ENCODE assay signal across 12 cellular contexts in genomic region chr4:123651127-123651526, GRCh38.
DNase-seq lines count a peak whose midpoint lies in the region; ATAC-seq and TF ChIP-seq lines count a peak whose summit lies in the region.
"Had no signal": no experiment of that assay in that cellular context is flagged by ENCODE, and none has a peak within 500 bp of the region (broad histone marks: within the 10 kb centered on the region; RNA-seq: fewer than 3 reads in every experiment).

No MANE protein-coding gene starts in this region.

- H2BK15ac ChIP-seq in IMR-90 (ENCODE audit: low read depth, low read length) = no peak overlapping the region

- H3K36me3 Mint-ChIP-seq in activated CD8-positive, alpha-beta memory T cell treated with anti-CD3 and anti-CD28 coated beads, Interleukin-2, amount 10 ng/mL, durations not matched to agents 7 days and 5 days = peaks cover 6% of the 10 kb centered on the region

- no peak for TF ChIP-seq EP300 in stomach (IDR thresholded peaks at IDR 0.05)

- 0 out of 2 replicates have a peak overlapping the region, but pooled peaks have one; percentile 5 for H3K4ac ChIP-seq in IMR-90 (ENCODE audit: low read depth, low read length)

- CTCF ChIA-PET in IMR-90 (lab: Yijun Ruan, JAX) = interaction anchor here (1.1 kb wide), 1 partner anchor 9 kb away, joined by 3 read pairs; no protein-coding TSS in a partner anchor
- CTCF ChIA-PET in activated CD8-positive, alpha-beta memory T cell treated with anti-CD3 and anti-CD28 coated beads, Interleukin-2, amount 10 ng/mL, durations not matched to agents 7 days and 5 days (lab: Charles Lee) = interaction anchor here (0.9 kb wide), 1 partner anchor 10 kb away, joined by 3 read pairs; no protein-coding TSS in a partner anchor

- POLR2A ChIA-PET in IMR-90 (lab: Charles Lee; ENCODE audit: unreplicated experiment) = no interaction called here

- no CpG with 5 or more reads among the region's 2 CpGs for WGBS in IMR-90 (ENCODE audit: extremely low coverage in 2 of 2, insufficient read length in 1 of 2), 2 experiments
- 28 to 44% (median 34%) methylated on average over 2 of the region's 2 CpGs for WGBS in stomach, 5 donors

- peaks cover 6% of the 10 kb centered on the region for H3K4me1 ChIP-seq in IMR-90 (ENCODE audit: control insufficient read depth, insufficient read depth, low read length)
- H3K4me1 ChIP-seq in stomach = peaks cover 16 to 42% (median 27%) of the 10 kb centered on the region in 4 donors
- no peaks in the 10 kb centered on the region for H3K4me1 ChIP-seq in colonic mucosa

- H4K8ac ChIP-seq in IMR-90 (ENCODE audit: low read depth in 2 of 2, low read length in 2 of 2) = no peak overlapping the region

- H2BK20ac ChIP-seq in IMR-90 (ENCODE audit: low read depth, low read length) = no peak overlapping the region

- no peak overlapping the region for H3K27ac ChIP-seq in IMR-90 (ENCODE audit: insufficient read depth, low read length)
- H3K27ac ChIP-seq in coronary artery = peak overlapping the region; percentile 77 to 83
- peak overlapping the region in 4 of 5 donors; percentile 5 to 87 (median 82) for H3K27ac ChIP-seq in stomach
- H3K27ac ChIP-seq in colonic mucosa = no peak overlapping the region
- H3K27ac ChIP-seq: KMS-11 had no signal

- no peaks in the 10 kb centered on the region for H3K9me3 Mint-ChIP-seq in activated CD8-positive, alpha-beta memory T cell treated with anti-CD3 and anti-CD28 coated beads, Interleukin-2, amount 10 ng/mL, durations not matched to agents 7 days and 5 days (ENCODE audit: low read depth)

- dilution Hi-C loops in IMR-90 (cut with HindIII; ENCODE audit: low sequenced_read_pairs, unreplicated experiment) = no loop called here

- no peak overlapping the region for H3K18ac ChIP-seq in IMR-90 (ENCODE audit: low read depth, low read length)

- H3K9me3 ChIP-seq in IMR-90 (ENCODE audit: control insufficient read depth, insufficient read depth, low read length) = no peaks in the 10 kb centered on the region; the same call in 1 of the 2 replicates
- peaks cover 0 to under 1% (median 0%) of the 10 kb centered on the region in 4 donors for H3K9me3 ChIP-seq in stomach
- no peaks in the 10 kb centered on the region for H3K9me3 ChIP-seq in colonic mucosa

- DNase-seq in IMR-90 = no peak
- DNase-seq in coronary artery (ENCODE audit: low spot score) = no peak
- peak; percentile 33 for DNase-seq in medulla oblongata (ENCODE audit: extremely low spot score)
- no peak for DNase-seq in stomach
- no peak for DNase-seq in NK-92 (lab: John Stamatoyannopoulos, UW; ENCODE audit: unreplicated experiment)
- no peak for DNase-seq in activated CD8-positive, alpha-beta memory T cell treated with anti-CD3 and anti-CD28 coated beads, Interleukin-2, amount 10 ng/mL, durations not matched to agents 7 days and 5 days
- no peak for DNase-seq in colonic mucosa
- DNase-seq: NCI-H2029 treated with DMSO at 0.1 percent for 48 hours; stimulated activated CD4-positive, alpha-beta T cell treated with anti-CD3 and anti-CD28 coated beads, Interleukin-2, amount 100 ng/mL, for 48 hours; stimulated activated naive CD4-positive, alpha-beta T cell had no signal

- in situ Hi-C loops in IMR-90 (cut with MboI; ENCODE audit: low sequenced_read_pairs) = loop anchor here (5.0 kb wide), 1 partner anchor 254 kb away; the partner anchor contains the start of gene SPRY1

- no peak overlapping the region for H3K56ac ChIP-seq in IMR-90 (ENCODE audit: extremely low read depth, insufficient read depth, low read length)

- H3K23ac ChIP-seq in IMR-90 (ENCODE audit: low read depth, low read length) = no peak overlapping the region

- H4K91ac ChIP-seq in IMR-90 (ENCODE audit: insufficient read depth, low read depth, low read length) = no peak overlapping the region

- no peaks in the 10 kb centered on the region for H3K27me3 Mint-ChIP-seq in activated CD8-positive, alpha-beta memory T cell treated with anti-CD3 and anti-CD28 coated beads, Interleukin-2, amount 10 ng/mL, durations not matched to agents 7 days and 5 days

- H3K9me1 ChIP-seq in IMR-90 (ENCODE audit: insufficient read depth, low read length) = no peaks in the 10 kb centered on the region; the same call in 1 of the 2 replicates

- no peak for ATAC-seq in IMR-90 (ENCODE audit: low read depth)
- no peak for ATAC-seq in activated CD8-positive, alpha-beta memory T cell treated with anti-CD3 and anti-CD28 coated beads, Interleukin-2, amount 10 ng/mL, durations not matched to agents 7 days and 5 days
- ATAC-seq: WTC11 had no signal

- no peak for TF ChIP-seq POLR2A in IMR-90 (IDR thresholded peaks at IDR 0.05; ENCODE audit: low read depth, low read length)
- TF ChIP-seq POLR2A in stomach (IDR thresholded peaks at IDR 0.05) = no peak

- no peak overlapping the region for H2BK5ac ChIP-seq in IMR-90 (ENCODE audit: low read depth, low read length, poor library complexity, severe bottlenecking)

- H3K27me3 ChIP-seq in IMR-90 (ENCODE audit: control insufficient read depth, insufficient read depth, low read length) (no peaks in the 10 kb centered on the region), stomach (no peaks in the 10 kb centered on the region), colonic mucosa (no peaks in the 10 kb centered on the region)

- intact Hi-C loops in IMR-90 (cut with micrococcal nuclease) = no loop called here
- intact Hi-C loops in stomach (cut with DNase I; ENCODE audit: low total_unique reads) = no loop called here
- intact Hi-C loops in colonic mucosa (cut with DNase I) = loop anchor here (10.0 kb wide), 1 partner anchor 546 kb away; no protein-coding TSS in a partner anchor

- H3K4me3 Mint-ChIP-seq in activated CD8-positive, alpha-beta memory T cell treated with anti-CD3 and anti-CD28 coated beads, Interleukin-2, amount 10 ng/mL, durations not matched to agents 7 days and 5 days = no peak overlapping the region
- H3K4me3 Mint-ChIP-seq: WTC11 had no signal

- BruUV-seq in IMR-90 (replicated peaks; lab: Mats Ljungman, UMichigan) = no TSS peak

- H4K20me1 ChIP-seq in IMR-90 (ENCODE audit: insufficient read depth, low read length) = no peaks in the 10 kb centered on the region

- no peak overlapping the region for H3K9ac ChIP-seq in IMR-90 (ENCODE audit: low read depth, low read length)
- H3K9ac ChIP-seq in colonic mucosa (ENCODE audit: low read depth in 2 of 2, low read length in 2 of 2) = peak overlapping the region in 1 of 2 donors; percentile 35
- H3K9ac ChIP-seq: KMS-11 had no signal

- H3K36me3 ChIP-seq in IMR-90 (ENCODE audit: control insufficient read depth, insufficient read depth, low read length) (no peaks in the 10 kb centered on the region), stomach (no peaks in the 10 kb centered on the region), colonic mucosa (no peaks in the 10 kb centered on the region)

- no peak overlapping the region for H3K4me3 ChIP-seq in IMR-90 (ENCODE audit: insufficient read depth, low read depth, low read length)
- no peak overlapping the region for H3K4me3 ChIP-seq in coronary artery
- no peak overlapping the region for H3K4me3 ChIP-seq in stomach
- no peak overlapping the region for H3K4me3 ChIP-seq in colonic mucosa

- H3K79me1 ChIP-seq in IMR-90 (ENCODE audit: low read depth in 1 of 2, low read length in 2 of 2) = no peaks in the 10 kb centered on the region

- H2AK9ac ChIP-seq in IMR-90 (replicated peaks; ENCODE audit: low read depth, low read length, poor library complexity) = no peak overlapping the region

- no peak overlapping the region for H3K4me2 ChIP-seq in IMR-90 (ENCODE audit: low read depth, low read length)
- H3K4me2 ChIP-seq: KMS-11 had no signal

- H3K14ac ChIP-seq in IMR-90 (replicated peaks; ENCODE audit: low read depth, low read length) = no peak overlapping the region

- H2BK120ac ChIP-seq in IMR-90 (ENCODE audit: low read depth, low read length) = no peak overlapping the region

- no peak overlapping the region for H3K27ac Mint-ChIP-seq in activated CD8-positive, alpha-beta memory T cell treated with anti-CD3 and anti-CD28 coated beads, Interleukin-2, amount 10 ng/mL, durations not matched to agents 7 days and 5 days
- H3K27ac Mint-ChIP-seq: WTC11 had no signal

- TF ChIP-seq RAD21 in IMR-90 (IDR thresholded peaks at IDR 0.05; ENCODE audit: low read length) = no peak

- no peak for TF ChIP-seq CTCF in IMR-90 (conservative IDR thresholded peaks at IDR 0.05; ENCODE audit: low read depth, low read length)
- TF ChIP-seq CTCF in coronary artery (IDR thresholded peaks at IDR 0.05) = no peak
- no peak for TF ChIP-seq CTCF in stomach (IDR thresholded peaks at IDR 0.05)
- no peak for TF ChIP-seq CTCF in colonic mucosa (IDR thresholded peaks at IDR 0.05)

- no peaks in the 10 kb centered on the region for H3K4me1 Mint-ChIP-seq in activated CD8-positive, alpha-beta memory T cell treated with anti-CD3 and anti-CD28 coated beads, Interleukin-2, amount 10 ng/mL, durations not matched to agents 7 days and 5 days

- no peak overlapping the region for H2AFZ ChIP-seq in IMR-90 (replicated peaks; ENCODE audit: low read length, poor library complexity)

- no peak overlapping the region for H2AK5ac ChIP-seq in IMR-90 (ENCODE audit: low read depth, low read length)

- no peak overlapping the region for H4K5ac ChIP-seq in IMR-90 (ENCODE audit: low read depth, low read length)

TF ChIP-seq in IMR-90, 13 proteins besides CTCF, POLR2A, EP300 and RAD21:
- TF ChIP-seq BHLHE40 (IDR thresholded peaks at IDR 0.05; ENCODE audit: low read depth, low read length) (no peak), RFX5 (IDR thresholded peaks at IDR 0.05; ENCODE audit: low read depth, low read length) (no peak), MAFK (IDR thresholded peaks at IDR 0.05; ENCODE audit: low read depth, low read length) (no peak), FOS (IDR thresholded peaks at IDR 0.05; ENCODE audit: low read depth, low read length) (no peak), USF2 (IDR thresholded peaks at IDR 0.05; ENCODE audit: low read depth, low read length) (no peak), RCOR1 (IDR thresholded peaks at IDR 0.05; ENCODE audit: insufficient replicate concordance, low read length) (no peak), MXI1 (IDR thresholded peaks at IDR 0.05; ENCODE audit: borderline replicate concordance, low read depth, low read length) (no peak), CEBPB (IDR thresholded peaks at IDR 0.05; ENCODE audit: low read depth, low read length) (no peak), CHD1 (IDR thresholded peaks at IDR 0.05; ENCODE audit: low read depth, low read length) (no peak), NFE2L2 (IDR thresholded peaks at IDR 0.05; ENCODE audit: low read depth, low read length) (no peak), SMC3 (IDR thresholded peaks at IDR 0.05; ENCODE audit: low read depth, low read length) (no peak)

Comparison
In these comparisons a context has a peak if more than half of its experiments do, and no peak if none do; other contexts are left out.
1. H3K27ac ChIP-seq: peak in coronary artery (2 of 2) and stomach (4 of 5); none in IMR-90 (single experiment) and colonic mucosa (single experiment).